Comparison of ENCODE assay signal across 1 cellular context in the genomic region with DNA sequence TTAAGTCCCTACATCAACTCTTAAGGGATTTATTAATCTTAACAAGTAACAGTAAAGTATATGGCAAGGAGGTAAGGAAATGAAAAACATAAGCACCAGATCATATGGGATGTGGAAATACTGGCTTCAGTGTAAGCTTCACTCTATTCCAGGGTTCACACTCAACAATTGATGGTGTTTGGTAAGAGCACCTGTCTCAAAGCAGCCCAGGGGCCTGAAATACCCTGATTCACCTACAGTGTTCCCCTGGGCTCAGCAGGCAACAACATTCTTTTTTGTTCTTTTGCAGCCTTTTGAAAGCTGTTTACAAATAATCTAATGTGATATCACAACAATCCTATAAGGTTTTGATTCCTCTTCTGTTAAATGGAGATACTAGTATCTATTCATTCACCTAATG.
TF ChIP-seq lines count a peak whose summit lies in the region.

No MANE protein-coding gene starts in this region.

TF ChIP-seq in SK-N-SH, 30 proteins besides CTCF, POLR2A, EP300 and RAD21:
- TF ChIP-seq, protein P1, sequence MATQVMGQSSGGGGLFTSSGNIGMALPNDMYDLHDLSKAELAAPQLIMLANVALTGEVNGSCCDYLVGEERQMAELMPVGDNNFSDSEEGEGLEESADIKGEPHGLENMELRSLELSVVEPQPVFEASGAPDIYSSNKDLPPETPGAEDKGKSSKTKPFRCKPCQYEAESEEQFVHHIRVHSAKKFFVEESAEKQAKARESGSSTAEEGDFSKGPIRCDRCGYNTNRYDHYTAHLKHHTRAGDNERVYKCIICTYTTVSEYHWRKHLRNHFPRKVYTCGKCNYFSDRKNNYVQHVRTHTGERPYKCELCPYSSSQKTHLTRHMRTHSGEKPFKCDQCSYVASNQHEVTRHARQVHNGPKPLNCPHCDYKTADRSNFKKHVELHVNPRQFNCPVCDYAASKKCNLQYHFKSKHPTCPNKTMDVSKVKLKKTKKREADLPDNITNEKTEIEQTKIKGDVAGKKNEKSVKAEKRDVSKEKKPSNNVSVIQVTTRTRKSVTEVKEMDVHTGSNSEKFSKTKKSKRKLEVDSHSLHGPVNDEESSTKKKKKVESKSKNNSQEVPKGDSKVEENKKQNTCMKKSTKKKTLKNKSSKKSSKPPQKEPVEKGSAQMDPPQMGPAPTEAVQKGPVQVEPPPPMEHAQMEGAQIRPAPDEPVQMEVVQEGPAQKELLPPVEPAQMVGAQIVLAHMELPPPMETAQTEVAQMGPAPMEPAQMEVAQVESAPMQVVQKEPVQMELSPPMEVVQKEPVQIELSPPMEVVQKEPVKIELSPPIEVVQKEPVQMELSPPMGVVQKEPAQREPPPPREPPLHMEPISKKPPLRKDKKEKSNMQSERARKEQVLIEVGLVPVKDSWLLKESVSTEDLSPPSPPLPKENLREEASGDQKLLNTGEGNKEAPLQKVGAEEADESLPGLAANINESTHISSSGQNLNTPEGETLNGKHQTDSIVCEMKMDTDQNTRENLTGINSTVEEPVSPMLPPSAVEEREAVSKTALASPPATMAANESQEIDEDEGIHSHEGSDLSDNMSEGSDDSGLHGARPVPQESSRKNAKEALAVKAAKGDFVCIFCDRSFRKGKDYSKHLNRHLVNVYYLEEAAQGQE (IDR thresholded peaks at IDR 0.05; ENCODE audit: low read depth, low read length): no peak
- TF ChIP-seq RXRA (IDR thresholded peaks at IDR 0.05; ENCODE audit: borderline replicate concordance, low read depth) (no peak), RFX5 (IDR thresholded peaks at IDR 0.05; ENCODE audit: low read length) (no peak), RCOR1 (IDR thresholded peaks at IDR 0.05; ENCODE audit: low read length) (no peak), JUND (IDR thresholded peaks at IDR 0.05) (no peak), SMC3 (IDR thresholded peaks at IDR 0.05; ENCODE audit: low read depth, low read length) (no peak), MXI1 (IDR thresholded peaks at IDR 0.05; ENCODE audit: low read depth, low read length) (no peak), TEAD4 (IDR thresholded peaks at IDR 0.05; ENCODE audit: borderline replicate concordance, insufficient read depth) (no peak), YY1 (IDR thresholded peaks at IDR 0.05; ENCODE audit: low read depth) (no peak), FOSL2 (IDR thresholded peaks at IDR 0.05; ENCODE audit: borderline replicate concordance, low read depth) (no peak)
- TF ChIP-seq, protein P2, sequence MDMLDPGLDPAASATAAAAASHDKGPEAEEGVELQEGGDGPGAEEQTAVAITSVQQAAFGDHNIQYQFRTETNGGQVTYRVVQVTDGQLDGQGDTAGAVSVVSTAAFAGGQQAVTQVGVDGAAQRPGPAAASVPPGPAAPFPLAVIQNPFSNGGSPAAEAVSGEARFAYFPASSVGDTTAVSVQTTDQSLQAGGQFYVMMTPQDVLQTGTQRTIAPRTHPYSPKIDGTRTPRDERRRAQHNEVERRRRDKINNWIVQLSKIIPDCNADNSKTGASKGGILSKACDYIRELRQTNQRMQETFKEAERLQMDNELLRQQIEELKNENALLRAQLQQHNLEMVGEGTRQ (IDR thresholded peaks at IDR 0.05; ENCODE audit: borderline replicate concordance, low read depth, low read length): no peak
- TF ChIP-seq, protein P3, sequence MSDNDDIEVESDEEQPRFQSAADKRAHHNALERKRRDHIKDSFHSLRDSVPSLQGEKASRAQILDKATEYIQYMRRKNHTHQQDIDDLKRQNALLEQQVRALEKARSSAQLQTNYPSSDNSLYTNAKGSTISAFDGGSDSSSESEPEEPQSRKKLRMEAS (IDR thresholded peaks at IDR 0.05; ENCODE audit: low read depth): no peak
- TF ChIP-seq, protein P4, sequence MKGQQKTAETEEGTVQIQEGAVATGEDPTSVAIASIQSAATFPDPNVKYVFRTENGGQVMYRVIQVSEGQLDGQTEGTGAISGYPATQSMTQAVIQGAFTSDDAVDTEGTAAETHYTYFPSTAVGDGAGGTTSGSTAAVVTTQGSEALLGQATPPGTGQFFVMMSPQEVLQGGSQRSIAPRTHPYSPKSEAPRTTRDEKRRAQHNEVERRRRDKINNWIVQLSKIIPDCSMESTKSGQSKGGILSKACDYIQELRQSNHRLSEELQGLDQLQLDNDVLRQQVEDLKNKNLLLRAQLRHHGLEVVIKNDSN (IDR thresholded peaks at IDR 0.05; ENCODE audit: borderline replicate concordance, low read depth): no peak
